Comparison of ENCODE assay signal across 24 cellular contexts in genomic region chr20:57613481-57613921, GRCh38. TPM values are rescaled to one million over a fixed set of nuclear protein-coding genes. Genes with fewer than 3 reads are reported as not detected.
"Had no signal": no experiment of that assay in that cellular context is flagged by ENCODE, and none has a peak within 500 bp of the region (broad histone marks: within the 10 kb centered on the region; RNA-seq: fewer than 3 reads in every experiment).

No MANE protein-coding gene starts in this region.

- H3K27ac ChIP-seq: left ventricle myocardium inferior, neutrophil, parathyroid adenoma, right lobe of liver, thoracic aorta, upper lobe of right lung, VCaP had no signal

- H3K27me3 ChIP-seq: right lobe of liver, upper lobe of right lung had no signal

- H3K9ac ChIP-seq: parathyroid adenoma had no signal

- ATAC-seq: activated CD4-positive, CD25-positive, alpha-beta regulatory T cell treated with anti-CD3 and anti-CD28 coated beads, Interleukin-2, amount 50 U/mL, for 24 hours; activated CD8-positive, alpha-beta T cell treated with anti-CD3 and anti-CD28 coated beads, Interleukin-2, amount 10 ng/mL, durations not matched to agents 7 days and 5 days; right lobe of liver; stimulated activated memory B cell treated with anti-CD40 and anti-IgM and Interleukin-4, amounts not matched to agents 10 μg/mL and 1 μg/mL and 100 μg/mL, for 72 hours; T-cell; upper lobe of right lung had no signal

- H3K4me1 ChIP-seq: parathyroid adenoma, right lobe of liver had no signal

- FAIRE-seq: bronchial epithelial cell, small intestine had no signal

- H3K36me3 ChIP-seq: left ventricle myocardium inferior, right lobe of liver, thoracic aorta, upper lobe of right lung had no signal

- H3K4me3 ChIP-seq: left ventricle myocardium inferior, right lobe of liver, thoracic aorta, upper lobe of right lung had no signal

- H3K9me3 ChIP-seq: left ventricle myocardium inferior, neutrophil, right lobe of liver, thoracic aorta, upper lobe of right lung had no signal

- DNase-seq: activated CD4-positive, alpha-beta T cell treated with anti-CD3 and anti-CD28 coated beads, Interleukin-2, amount 10 ng/mL, durations not matched to agents 7 days and 5 days; activated CD8-positive, alpha-beta T cell treated with anti-CD3 and anti-CD28 coated beads, Interleukin-2, amount 10 ng/mL, durations not matched to agents 7 days and 5 days; activated naive CD4-positive, alpha-beta T cell treated with anti-CD3 and anti-CD28 coated beads, Interleukin-2, amount 10 ng/mL, durations not matched to agents 7 days and 5 days; amygdala; effector CD4-positive, alpha-beta T cell; erythroblast; foreskin fibroblast; kidney glomerular epithelial cell; left ventricle myocardium inferior; small intestine; stimulated activated CD4-positive, alpha-beta T cell treated with anti-CD3 and anti-CD28 coated beads, Interleukin-15, amount 100 ng/mL, for 24 hours; upper lobe of right lung had no signal

RNA-seq across cellular contexts. Expression of gene ZBP1, which starts 6.7 kb away (rescaled TPM):
- total RNA-seq: bronchial epithelial cell, fibroblast of lung, left ventricle myocardium inferior had no signal
- polyA plus RNA-seq: fibroblast of lung had no signal

RNA-seq across cellular contexts. Expression of gene PCK1, which starts 52.6 kb away (rescaled TPM):
- total RNA-seq: activated CD4-positive, alpha-beta T cell treated with anti-CD3 and anti-CD28 coated beads, Interleukin-2, amount 10 ng/mL, durations not matched to agents 7 days and 5 days; activated CD8-positive, alpha-beta T cell treated with anti-CD3 and anti-CD28 coated beads, Interleukin-2, amount 10 ng/mL, durations not matched to agents 7 days and 5 days; bronchial epithelial cell; mononuclear cell; myocyte had no signal
- polyA plus RNA-seq: fibroblast of lung had no signal
